ENCODE assay signal across 17 cellular contexts in the genomic region with DNA sequence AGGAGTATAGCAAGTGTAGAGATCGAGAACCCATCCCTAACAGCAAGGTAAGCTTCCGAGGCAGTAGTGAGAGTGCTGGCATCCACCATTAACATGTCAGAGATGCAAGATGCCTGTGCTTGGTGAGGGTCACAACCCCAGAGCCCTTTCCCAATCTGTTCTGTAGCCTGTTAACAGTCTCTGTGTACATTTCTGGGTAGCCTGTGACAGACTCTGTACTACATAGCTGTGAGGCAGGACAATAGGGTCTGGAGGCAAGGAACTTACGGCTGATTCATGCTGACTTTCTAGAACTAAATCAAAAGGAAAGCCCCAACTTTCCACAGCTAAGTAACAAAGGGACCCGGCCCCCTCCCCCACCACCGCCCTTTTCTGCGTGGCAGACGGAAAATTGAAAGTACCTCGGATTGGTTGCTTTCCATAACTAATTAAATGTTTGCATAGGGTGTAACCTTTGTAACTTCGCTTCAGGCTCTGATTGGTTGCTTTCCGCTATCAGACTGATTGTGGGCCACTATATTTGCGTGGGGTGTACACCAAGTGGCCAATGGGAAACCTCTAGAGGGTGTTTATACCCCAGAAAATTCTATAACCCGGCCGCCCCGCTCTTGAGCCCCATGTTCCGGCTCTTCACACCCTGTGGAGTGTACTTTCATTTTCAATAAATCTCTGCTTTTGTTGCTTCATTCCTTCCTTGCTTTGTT. TPM values are rescaled to one million over a fixed set of nuclear protein-coding genes. Genes with fewer than 3 reads are reported as not detected.
DNase-seq lines count a peak whose midpoint lies in the region; ATAC-seq, FAIRE-seq and TF ChIP-seq lines count a peak whose summit lies in the region.
"Had no signal": no experiment of that assay in that cellular context is flagged by ENCODE, and none has a peak within 500 bp of the region (broad histone marks: within the 10 kb centered on the region; RNA-seq: fewer than 3 reads in every experiment).

No MANE protein-coding gene starts in this region.

- H3K18ac ChIP-seq in trophoblast cell (ENCODE audit: low read length), result no peak overlapping the region

- peaks cover 9% of the 10 kb centered on the region for H3K36me3 Mint-ChIP-seq in activated CD4-positive, alpha-beta T cell treated with anti-CD3 and anti-CD28 coated beads for 36 hours (ENCODE audit: low read depth)
- H3K36me3 Mint-ChIP-seq in endodermal cell (ENCODE audit: low read depth), result peaks cover 8% of the 10 kb centered on the region

- H3K4me3 ChIP-seq in OCI-LY1 (ENCODE audit: low read depth, low read length, poor library complexity, severe bottlenecking) (no peak overlapping the region), endodermal cell (ENCODE audit: low read length) (no peak overlapping the region), trophoblast cell (ENCODE audit: low read depth, low read length) (no peak overlapping the region), aorta (ENCODE audit: low read length in 2 of 2) (no peak overlapping the region), kidney (ENCODE audit: low read length in 2 of 2) (no peak overlapping the region)

- peak overlapping the region; percentile 80; the same call in 1 of the 2 replicates for H3K4me2 ChIP-seq in OCI-LY1 (ENCODE audit: low read length)
- no peak overlapping the region for H3K4me2 ChIP-seq in trophoblast cell (ENCODE audit: low read length)

- H3K79me1 ChIP-seq in trophoblast cell (ENCODE audit: low read length), result peaks cover 10% of the 10 kb centered on the region

- no peaks in the 10 kb centered on the region for H4K20me1 ChIP-seq in OCI-LY1 (ENCODE audit: insufficient read depth, low read length)

- H3K79me2 ChIP-seq in OCI-LY1 (ENCODE audit: insufficient read depth, low read length) (peaks cover 24% of the 10 kb centered on the region), trophoblast cell (ENCODE audit: control insufficient read depth, insufficient read depth, low read length, poor library complexity) (peaks cover 9% of the 10 kb centered on the region)

- no peak overlapping the region for H3K9ac ChIP-seq in OCI-LY1 (ENCODE audit: low read length)
- H3K9ac ChIP-seq in endodermal cell (ENCODE audit: extremely low read depth, low read length, poor library complexity, severe bottlenecking), result no peak overlapping the region
- H3K9ac ChIP-seq in trophoblast cell (ENCODE audit: low read length), result peak overlapping the region; percentile 73
- H3K9ac ChIP-seq in kidney (ENCODE audit: low read length in 2 of 2), result no peak overlapping the region

- H4K91ac ChIP-seq in trophoblast cell (ENCODE audit: low read depth, low read length), result no peak overlapping the region

- H2AK5ac ChIP-seq in trophoblast cell (ENCODE audit: low read length), result no peak overlapping the region

- no peak overlapping the region for H3K27ac Mint-ChIP-seq in activated CD4-positive, alpha-beta T cell treated with anti-CD3 and anti-CD28 coated beads for 36 hours
- H3K27ac Mint-ChIP-seq in endodermal cell, result no peak overlapping the region

- no peak overlapping the region for H3K14ac ChIP-seq in trophoblast cell (ENCODE audit: low read length)

- no peaks in the 10 kb centered on the region for H3K27me3 ChIP-seq in OCI-LY1 (ENCODE audit: insufficient read depth, low read length)
- no peaks in the 10 kb centered on the region for H3K27me3 ChIP-seq in endodermal cell (ENCODE audit: control insufficient read depth, insufficient read depth, low read length, poor library complexity, severe bottlenecking)
- H3K27me3 ChIP-seq in trophoblast cell (ENCODE audit: insufficient read depth, low read length), result no peaks in the 10 kb centered on the region
- no peaks in the 10 kb centered on the region for H3K27me3 ChIP-seq in aorta (ENCODE audit: control insufficient read depth in 1 of 2, insufficient read depth in 2 of 2, low read length in 1 of 2)
- H3K27me3 ChIP-seq: hepatocyte, left lung, SJCRH30 had no signal

- H3K36me3 ChIP-seq in OCI-LY1 (ENCODE audit: insufficient read depth, low read length) (no peaks in the 10 kb centered on the region), endodermal cell (ENCODE audit: control insufficient read depth, insufficient read depth, low read length) (no peaks in the 10 kb centered on the region), trophoblast cell (ENCODE audit: control insufficient read depth in 1 of 2, insufficient read depth in 2 of 2, low read length in 2 of 2) (no peaks in the 10 kb centered on the region), aorta (ENCODE audit: control insufficient read depth in 1 of 2, insufficient read depth in 2 of 2, low read length in 1 of 2) (no peaks in the 10 kb centered on the region), kidney (ENCODE audit: control insufficient read depth in 1 of 2, insufficient read depth in 2 of 2, low read length in 2 of 2) (no peaks in the 10 kb centered on the region)
- H3K36me3 ChIP-seq: left lung, SJCRH30, WERI-Rb-1 had no signal

- no peak for ATAC-seq in activated CD4-positive, alpha-beta T cell treated with anti-CD3 and anti-CD28 coated beads for 36 hours
- no peak for ATAC-seq in aorta (ENCODE audit: low FRiP score)
- ATAC-seq: HCT116, left lung had no signal

- H3K9me3 ChIP-seq in OCI-LY1 (ENCODE audit: low read length) (no peaks in the 10 kb centered on the region), endodermal cell (ENCODE audit: control insufficient read depth, low read length) (no peaks in the 10 kb centered on the region), trophoblast cell (ENCODE audit: insufficient read depth, low read depth, low read length) (no peaks in the 10 kb centered on the region), aorta (ENCODE audit: control insufficient read depth, low read length) (no peaks in the 10 kb centered on the region), kidney (ENCODE audit: control insufficient read depth in 1 of 2, low read length in 2 of 2) (no peaks in the 10 kb centered on the region)
- H3K9me3 ChIP-seq: left lung, SJCRH30 had no signal

- H4K8ac ChIP-seq in trophoblast cell (ENCODE audit: low read depth, low read length), result no peak overlapping the region

- POLR2A ChIA-PET in activated CD4-positive, alpha-beta T cell treated with anti-CD3 and anti-CD28 coated beads for 36 hours (lab: Charles Lee), result no interaction called here

- H3K23ac ChIP-seq in trophoblast cell (ENCODE audit: low read length), result no peak overlapping the region

- no peak overlapping the region for H2BK120ac ChIP-seq in trophoblast cell (ENCODE audit: insufficient read depth, low read length, poor library complexity)

- WGBS in endodermal cell (ENCODE audit: insufficient coverage in 1 of 2, insufficient read length in 1 of 2), 2 experiments, result 95 to 96% methylated on average over 8 to 15 of the region's 15 CpGs
- no CpG with 5 or more reads among the region's 15 CpGs for WGBS in trophoblast cell (ENCODE audit: extremely low coverage, insufficient coverage, insufficient read length)
- 96 to 97% methylated on average over 15 of the region's 15 CpGs for WGBS in aorta, 2 donors

- H2AFZ ChIP-seq in OCI-LY1 (ENCODE audit: low read length) (peak overlapping the region; percentile 56; the same call in 1 of the 2 replicates), trophoblast cell (ENCODE audit: insufficient read depth, low read length, poor library complexity) (no peak overlapping the region)

- DNase-seq in activated CD4-positive, alpha-beta T cell treated with anti-CD3 and anti-CD28 coated beads for 36 hours, result no peak
- DNase-seq in activated CD4-positive, alpha-beta T cell treated with anti-CD3 and anti-CD28 coated beads, Interleukin-2, amount 50 U/mL, for 48 hours, result no peak
- DNase-seq in endodermal cell, result no peak
- no peak for DNase-seq in trophoblast cell
- DNase-seq in aorta, result no peak
- DNase-seq in kidney, result no peak
- DNase-seq in NOMO-1 treated with dmso at 0.1 percent for 144 hours (lab: John Stamatoyannopoulos, UW; ENCODE audit: unreplicated experiment), result no peak
- DNase-seq: activated CD8-positive, alpha-beta memory T cell treated with anti-CD3 and anti-CD28 coated beads, Interleukin-2, amount 50 U/mL, for 48 hours; left lung; NCI-H2029; SJCRH30; stimulated activated naive CD4-positive, alpha-beta T cell; WERI-Rb-1 had no signal

- CTCF ChIA-PET in activated CD4-positive, alpha-beta T cell treated with anti-CD3 and anti-CD28 coated beads for 36 hours (lab: Charles Lee), result no interaction called here

- peak overlapping the region; percentile 84 for H3K27ac ChIP-seq in OCI-LY1 (ENCODE audit: low read depth, low read length, poor library complexity, severe bottlenecking)
- no peak overlapping the region for H3K27ac ChIP-seq in endodermal cell (ENCODE audit: low read depth, low read length)
- H3K27ac ChIP-seq in trophoblast cell (ENCODE audit: low read depth, low read length), result no peak overlapping the region
- H3K27ac ChIP-seq in aorta (ENCODE audit: low read depth in 1 of 2, low read length in 2 of 2), result no peak overlapping the region
- H3K27ac ChIP-seq in kidney (ENCODE audit: low read depth in 2 of 2, low read length in 2 of 2), result no peak overlapping the region
- H3K27ac ChIP-seq: hepatocyte, left lung, SJCRH30, WERI-Rb-1 had no signal

- H3K27me3 Mint-ChIP-seq in activated CD4-positive, alpha-beta T cell treated with anti-CD3 and anti-CD28 coated beads for 36 hours, result no peaks in the 10 kb centered on the region
- no peaks in the 10 kb centered on the region for H3K27me3 Mint-ChIP-seq in endodermal cell (ENCODE audit: insufficient read depth)

- intact Hi-C loops in activated CD4-positive, alpha-beta T cell treated with anti-CD3 and anti-CD28 coated beads for 36 hours (cut with DNase I, micrococcal nuclease), result loop anchor here (2.0 to 5.0 kb wide), 4 partner anchors 76 to 327 kb away; a partner anchor contains a TSS
- intact Hi-C loops in aorta (cut with DNase I), result loop anchor here in 1 of 2 donors (5.0 kb wide), 1 partner anchor 151 kb away; no protein-coding TSS in a partner anchor
- intact Hi-C loops in kidney (cut with DNase I), result no loop called here

- FAIRE-seq in kidney (lab: Jason Lieb, UNC), result no peak
- FAIRE-seq: A204.1 had no signal

- peaks cover 25% of the 10 kb centered on the region for H3K4me1 ChIP-seq in OCI-LY1 (ENCODE audit: insufficient read depth, low read length, severe bottlenecking)
- H3K4me1 ChIP-seq in endodermal cell (ENCODE audit: control insufficient read depth, insufficient read depth, low read length), result no peaks in the 10 kb centered on the region
- H3K4me1 ChIP-seq in trophoblast cell (ENCODE audit: control insufficient read depth in 1 of 2, insufficient read depth in 2 of 2, low read length in 2 of 2), result peaks cover 2 to 6% of the 10 kb centered on the region in 2 experiments
- H3K4me1 ChIP-seq in aorta (ENCODE audit: control insufficient read depth in 1 of 2, insufficient read depth in 2 of 2, low read length in 2 of 2), result peaks cover 4 to 7% of the 10 kb centered on the region in 2 donors
- H3K4me1 ChIP-seq in kidney (ENCODE audit: control insufficient read depth in 1 of 2, insufficient read depth in 1 of 2, low read depth in 1 of 2, low read length in 2 of 2), result peaks cover 6% of the 10 kb centered on the region in 2 donors

- no peak overlapping the region for H2BK5ac ChIP-seq in trophoblast cell (ENCODE audit: low read depth, low read length, poor library complexity)

- H3K4me1 Mint-ChIP-seq in activated CD4-positive, alpha-beta T cell treated with anti-CD3 and anti-CD28 coated beads for 36 hours, result peaks cover 42% of the 10 kb centered on the region
- peaks cover 13% of the 10 kb centered on the region for H3K4me1 Mint-ChIP-seq in endodermal cell

- H3K4me3 Mint-ChIP-seq in activated CD4-positive, alpha-beta T cell treated with anti-CD3 and anti-CD28 coated beads for 36 hours, result peak overlapping the region; percentile 86
- H3K4me3 Mint-ChIP-seq in endodermal cell, result peak overlapping the region; percentile 81

- no peaks in the 10 kb centered on the region for H3K9me2 ChIP-seq in OCI-LY1 (ENCODE audit: low read depth, low read length)

- H2BK12ac ChIP-seq in trophoblast cell (ENCODE audit: low read length), result no peak overlapping the region

- H3F3A ChIP-seq in OCI-LY1 (ENCODE audit: insufficient read depth, low read length), result no peaks in the 10 kb centered on the region

- no peak overlapping the region for H4K12ac ChIP-seq in trophoblast cell (ENCODE audit: low read depth, low read length)

- no peak for TF ChIP-seq CTCF in OCI-LY1 (IDR thresholded peaks at IDR 0.05; ENCODE audit: low read length)
- no peak for TF ChIP-seq CTCF in endodermal cell (conservative IDR thresholded peaks at IDR 0.05)
- no peak for TF ChIP-seq CTCF in kidney (IDR thresholded peaks at IDR 0.05; ENCODE audit: borderline replicate concordance, extremely low read depth, insufficient read depth)

- H3K9me3 Mint-ChIP-seq in activated CD4-positive, alpha-beta T cell treated with anti-CD3 and anti-CD28 coated beads for 36 hours (ENCODE audit: low read depth), result peaks cover 2% of the 10 kb centered on the region
- H3K9me3 Mint-ChIP-seq in endodermal cell, result no peaks in the 10 kb centered on the region

- no peak overlapping the region for H3K4ac ChIP-seq in trophoblast cell (ENCODE audit: low read depth, low read length)

RNA-seq across cellular contexts. Expression of a gene that starts 1.4 kb away (rescaled TPM):
- total RNA-seq in activated CD4-positive, alpha-beta T cell treated with anti-CD3 and anti-CD28 coated beads for 36 hours, result 10 to 100 TPM; 16.7 to 18.3 TPM
- total RNA-seq in endodermal cell (10 to 100 TPM; 14.9 to 16.5 TPM), aorta (10 to 100 TPM; 23.2 to 32.8 TPM), kidney (26.9 TPM)
- polyA plus RNA-seq in endodermal cell (2013, experiment 1 of 2), result 17.8 TPM
- 17.8 TPM for polyA plus RNA-seq in endodermal cell (2013, experiment 2 of 2)
- polyA plus RNA-seq in trophoblast cell (2013), result 9.6 TPM in 2 replicates
- polyA plus RNA-seq in aorta (10 to 100 TPM in 1 of 2 donors, 1 to 10 TPM in 1; 5.0 to 12.7 TPM), kidney (ENCODE audit: insufficient read depth, low read depth, low replicate concordance) (8.8 TPM)
